Comparison of ENCODE assay signal across 8 cellular contexts in the genomic region with DNA sequence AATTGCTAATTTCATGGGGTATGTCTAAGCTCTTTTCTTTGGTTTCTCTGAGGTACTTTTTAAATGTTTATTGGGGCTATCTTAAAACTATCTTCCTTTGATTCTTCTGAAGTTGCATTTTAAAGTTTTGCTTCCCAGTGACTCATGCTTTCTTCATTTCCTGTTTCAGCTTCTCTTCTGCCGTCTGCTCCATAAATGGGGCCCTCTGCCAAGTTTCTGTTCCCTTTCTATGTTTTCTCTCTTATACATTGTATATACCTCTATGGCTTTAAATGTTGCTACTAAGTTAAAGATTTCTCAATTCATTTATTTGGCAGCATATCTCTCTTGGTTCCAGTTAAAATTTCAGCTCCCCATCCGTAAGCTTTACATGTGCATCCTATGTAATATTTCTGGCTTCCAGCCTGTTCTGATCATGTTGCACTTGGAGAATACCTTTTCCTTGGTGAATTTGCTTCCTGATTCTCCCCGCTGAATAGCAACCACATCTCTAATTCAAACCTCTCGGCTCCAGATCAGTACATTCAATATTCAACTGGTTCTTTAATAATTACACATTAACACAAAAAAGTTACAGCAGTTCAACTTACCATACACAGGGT.
DNase-seq lines count a peak whose midpoint lies in the region; ATAC-seq and TF ChIP-seq lines count a peak whose summit lies in the region.

No MANE protein-coding gene starts in this region.

- TF ChIP-seq CTCF in A673 (conservative IDR thresholded peaks at IDR 0.05; ENCODE audit: low read depth, low read length) (no peak), OCI-LY1 (IDR thresholded peaks at IDR 0.05; ENCODE audit: low read length) (no peak), choroid plexus epithelial cell (conservative IDR thresholded peaks at IDR 0.05; ENCODE audit: low read depth, low read length) (no peak), neutrophil (IDR thresholded peaks at IDR 0.05) (no peak)

- no peaks in the 10 kb centered on the region for H3K36me3 ChIP-seq in A673 (ENCODE audit: insufficient read depth, low read length, poor library complexity, severe bottlenecking)
- no peaks in the 10 kb centered on the region for H3K36me3 ChIP-seq in OCI-LY1 (ENCODE audit: insufficient read depth, low read length)
- no peaks in the 10 kb centered on the region for H3K36me3 ChIP-seq in neutrophil

- POLR2A ChIA-PET in A673 (lab: Charles Lee; ENCODE audit: low non-redundant PET) = no interaction called here

- peak overlapping the region; percentile 47 for H3K4me2 ChIP-seq in OCI-LY1 (ENCODE audit: low read length)

- H3K4me3 ChIP-seq in A673 (ENCODE audit: low read depth, low read length, poor library complexity, severe bottlenecking) = no peak overlapping the region
- H3K4me3 ChIP-seq in OCI-LY1 (ENCODE audit: low read depth, low read length, poor library complexity, severe bottlenecking) = peak overlapping the region; percentile 11
- peak overlapping the region; percentile 25 for H3K4me3 ChIP-seq in choroid plexus epithelial cell (ENCODE audit: low read depth, low read length)
- H3K4me3 ChIP-seq in neutrophil (ENCODE audit: low read depth in 1 of 2, low read length in 1 of 2) = peak overlapping the region; percentile 30 to 46

- no peaks in the 10 kb centered on the region for H3K79me2 ChIP-seq in OCI-LY1 (ENCODE audit: insufficient read depth, low read length)

- ATAC-seq in GM18517 (IDR thresholded peaks at IDR 0.05; ENCODE audit: unreplicated experiment) = peak; percentile 81
- ATAC-seq in HG02970 (IDR thresholded peaks at IDR 0.05; ENCODE audit: low FRiP score, unreplicated experiment) = peak; percentile 52

- H3K9ac ChIP-seq in OCI-LY1 (ENCODE audit: low read length) = peak overlapping the region; percentile 2; the same call in 1 of the 2 replicates

- no TSS peak for BruUV-seq in A673 (replicated peaks; lab: Mats Ljungman, UMichigan)

- H3K9me3 ChIP-seq in A673 (ENCODE audit: low read depth, low read length, poor library complexity, severe bottlenecking) (no peaks in the 10 kb centered on the region), OCI-LY1 (ENCODE audit: low read length) (no peaks in the 10 kb centered on the region), neutrophil (no peaks in the 10 kb centered on the region)

- H3F3A ChIP-seq in OCI-LY1 (ENCODE audit: insufficient read depth, low read length) = no peaks in the 10 kb centered on the region

- no peaks in the 10 kb centered on the region for H4K20me1 ChIP-seq in OCI-LY1 (ENCODE audit: insufficient read depth, low read length)

- intact Hi-C loops in A673 (cut with micrococcal nuclease; ENCODE audit: unreplicated experiment) = loop anchor here (5.0 to 10.0 kb wide), 2 partner anchors 125 to 367 kb away; partner anchors contain the start of gene ST8SIA4

- no peak overlapping the region for H2AFZ ChIP-seq in OCI-LY1 (ENCODE audit: low read length)

- H3K9me2 ChIP-seq in OCI-LY1 (ENCODE audit: low read depth, low read length) = no peaks in the 10 kb centered on the region

- CTCF ChIA-PET in A673 (lab: Charles Lee) = no interaction called here

- DNase-seq in A673 (ENCODE audit: low spot score) (peak; percentile 89), choroid plexus epithelial cell (ENCODE audit: low read depth) (peak; percentile 92), NCI-H1436 treated with DMSO at 0.1 percent for 48 hours (lab: John Stamatoyannopoulos, UW) (no peak), DMS153 (lab: John Stamatoyannopoulos, UW) (no peak)

- H3K4me1 ChIP-seq in A673 (ENCODE audit: insufficient read depth, low read length, poor library complexity, severe bottlenecking) = peaks cover 20% of the 10 kb centered on the region
- peaks cover 59% of the 10 kb centered on the region for H3K4me1 ChIP-seq in OCI-LY1 (ENCODE audit: insufficient read depth, low read length, severe bottlenecking)
- H3K4me1 ChIP-seq in neutrophil (ENCODE audit: control insufficient read depth in 1 of 2, insufficient read depth in 1 of 2, low read depth in 1 of 2, low read length in 1 of 2) = peaks cover 60 to 64% of the 10 kb centered on the region in 2 experiments

- peak overlapping the region; percentile 73 for H3K27ac ChIP-seq in A673 (ENCODE audit: low read depth, low read length, poor library complexity, severe bottlenecking)
- H3K27ac ChIP-seq in OCI-LY1 (ENCODE audit: low read depth, low read length, poor library complexity, severe bottlenecking) = peak overlapping the region; percentile 76
- peak overlapping the region; percentile 98 for H3K27ac ChIP-seq in neutrophil

- H3K27me3 ChIP-seq in A673 (replicated peaks; ENCODE audit: insufficient read depth, low read depth, low read length, poor library complexity) (no peaks in the 10 kb centered on the region), OCI-LY1 (ENCODE audit: insufficient read depth, low read length) (no peaks in the 10 kb centered on the region), neutrophil (no peaks in the 10 kb centered on the region)

Comparison
In these comparisons a context has a peak if more than half of its experiments do, and no peak if none do; other contexts are left out.
1. DNase-seq: peak in A673 (single experiment) and choroid plexus epithelial cell (single experiment); none in NCI-H1436 treated with DMSO at 0.1 percent for 48 hours (single experiment) and DMS153 (single experiment).
2. Peak in every context shown above with its lines, with median percentiles within 50 percentile points of each other: H3K27ac ChIP-seq.